ENCODE assay signal across 16 cellular contexts in genomic region chr1:36522021-36522420, GRCh38. TPM values are rescaled to one million over a fixed set of nuclear protein-coding genes. Genes with fewer than 3 reads are reported as not detected.
DNase-seq lines count a peak whose midpoint lies in the region; ATAC-seq and TF ChIP-seq lines count a peak whose summit lies in the region.
"Had no signal": no experiment of that assay in that cellular context is flagged by ENCODE, and none has a peak within 500 bp of the region (broad histone marks: within the 10 kb centered on the region; RNA-seq: fewer than 3 reads in every experiment).

No MANE protein-coding gene starts in this region.

- ATAC-seq in HG03095 (IDR thresholded peaks at IDR 0.05; ENCODE audit: unreplicated experiment) = no peak
- ATAC-seq in activated T-cell treated with anti-CD3 and anti-CD28 coated beads, Interleukin-2, amount 50 U/mL, for 72 hours (replicated peaks in 1 of 2) = no peak
- ATAC-seq: A549; CD8-positive, alpha-beta T cell had no signal

- H3K4me1 Mint-ChIP-seq in dendritic cell treated with granulocyte-macrophage colony-stimulating factor and Interleukin-4, amounts not matched to agents 40 ng/mL and 50 ng/mL, for 4 days (ENCODE audit: low read depth) = peaks cover 9% of the 10 kb centered on the region
- H3K4me1 Mint-ChIP-seq in osteocyte (ENCODE audit: unreplicated experiment) = no peaks in the 10 kb centered on the region
- peaks cover 9% of the 10 kb centered on the region for H3K4me1 Mint-ChIP-seq in type B pancreatic cell (ENCODE audit: unreplicated experiment)
- peaks cover 14% of the 10 kb centered on the region for H3K4me1 Mint-ChIP-seq in activated T-cell treated with anti-CD3 and anti-CD28 coated beads, Interleukin-2, amount 50 U/mL, for 72 hours (ENCODE audit: low read depth)

- TF ChIP-seq CTCF in osteocyte (IDR thresholded peaks at IDR 0.05) (no peak), type B pancreatic cell (conservative IDR thresholded peaks at IDR 0.05) (no peak)

- intact Hi-C loops in dendritic cell treated with granulocyte-macrophage colony-stimulating factor and Interleukin-4, amounts not matched to agents 40 ng/mL and 50 ng/mL, for 4 days (cut with micrococcal nuclease) = no loop called here

- no peaks in the 10 kb centered on the region for H3K36me3 Mint-ChIP-seq in dendritic cell treated with granulocyte-macrophage colony-stimulating factor and Interleukin-4, amounts not matched to agents 40 ng/mL and 50 ng/mL, for 4 days (ENCODE audit: low read depth)
- no peaks in the 10 kb centered on the region for H3K36me3 Mint-ChIP-seq in osteocyte (ENCODE audit: unreplicated experiment)
- H3K36me3 Mint-ChIP-seq in type B pancreatic cell = no peaks in the 10 kb centered on the region
- no peaks in the 10 kb centered on the region for H3K36me3 Mint-ChIP-seq in activated T-cell treated with anti-CD3 and anti-CD28 coated beads, Interleukin-2, amount 50 U/mL, for 72 hours (ENCODE audit: insufficient read depth in 2 of 2)
- H3K36me3 Mint-ChIP-seq: CD8-positive, alpha-beta T cell had no signal

- H3K4me3 Mint-ChIP-seq in dendritic cell treated with granulocyte-macrophage colony-stimulating factor and Interleukin-4, amounts not matched to agents 40 ng/mL and 50 ng/mL, for 4 days = no peak overlapping the region
- H3K4me3 Mint-ChIP-seq in osteocyte (ENCODE audit: unreplicated experiment) (no peak overlapping the region), type B pancreatic cell (no peak overlapping the region)
- no peak overlapping the region for H3K4me3 Mint-ChIP-seq in activated T-cell treated with anti-CD3 and anti-CD28 coated beads, Interleukin-2, amount 50 U/mL, for 72 hours
- H3K4me3 Mint-ChIP-seq: CD8-positive, alpha-beta T cell; HFFc6 had no signal

- DNase-seq in activated CD8-positive, alpha-beta memory T cell treated with anti-CD3 and anti-CD28 coated beads, Interleukin-2, amount 50 U/mL, for 48 hours = peak; percentile 39
- DNase-seq in osteocyte (ENCODE audit: extremely low spot score, unreplicated experiment) (peak; percentile 71), type B pancreatic cell (ENCODE audit: extremely low spot score, unreplicated experiment) (peak; percentile 55), amniotic stem cell (lab: John Stamatoyannopoulos, UW) (no peak)
- no peak for DNase-seq in activated T-cell treated with anti-CD3 and anti-CD28 coated beads, Interleukin-2, amount 50 U/mL, for 72 hours
- DNase-seq: BE2C; CD8-positive, alpha-beta T cell; COR-L47; DND-41; GDM1; HCEC 1CT; HFFc6 had no signal

- peak overlapping the region; percentile 48 for H3K27ac Mint-ChIP-seq in dendritic cell treated with granulocyte-macrophage colony-stimulating factor and Interleukin-4, amounts not matched to agents 40 ng/mL and 50 ng/mL, for 4 days
- no peak overlapping the region for H3K27ac Mint-ChIP-seq in osteocyte (ENCODE audit: unreplicated experiment)
- H3K27ac Mint-ChIP-seq in type B pancreatic cell = no peak overlapping the region
- H3K27ac Mint-ChIP-seq in activated T-cell treated with anti-CD3 and anti-CD28 coated beads, Interleukin-2, amount 50 U/mL, for 72 hours = no peak overlapping the region
- H3K27ac Mint-ChIP-seq: CD8-positive, alpha-beta T cell; HFFc6 had no signal

- no peaks in the 10 kb centered on the region for H3K9me3 Mint-ChIP-seq in dendritic cell treated with granulocyte-macrophage colony-stimulating factor and Interleukin-4, amounts not matched to agents 40 ng/mL and 50 ng/mL, for 4 days
- H3K9me3 Mint-ChIP-seq in osteocyte (ENCODE audit: unreplicated experiment) = no peaks in the 10 kb centered on the region
- no peaks in the 10 kb centered on the region for H3K9me3 Mint-ChIP-seq in type B pancreatic cell
- H3K9me3 Mint-ChIP-seq in activated T-cell treated with anti-CD3 and anti-CD28 coated beads, Interleukin-2, amount 50 U/mL, for 72 hours = no peaks in the 10 kb centered on the region
- H3K9me3 Mint-ChIP-seq: CD8-positive, alpha-beta T cell; HFFc6 had no signal

- H3K27me3 Mint-ChIP-seq in dendritic cell treated with granulocyte-macrophage colony-stimulating factor and Interleukin-4, amounts not matched to agents 40 ng/mL and 50 ng/mL, for 4 days = no peaks in the 10 kb centered on the region
- no peaks in the 10 kb centered on the region for H3K27me3 Mint-ChIP-seq in osteocyte (ENCODE audit: unreplicated experiment)
- H3K27me3 Mint-ChIP-seq in type B pancreatic cell = peaks cover 6% of the 10 kb centered on the region
- H3K27me3 Mint-ChIP-seq in activated T-cell treated with anti-CD3 and anti-CD28 coated beads, Interleukin-2, amount 50 U/mL, for 72 hours (ENCODE audit: low read depth) = no peaks in the 10 kb centered on the region

RNA-seq across cellular contexts. Expression of gene CSF3R, which starts 39.3 kb away (rescaled TPM):
- total RNA-seq in osteocyte (not detected in 2 replicates), type B pancreatic cell (ENCODE audit: low replicate concordance) (2.1 and 10.6 TPM in 2 replicates)
- total RNA-seq in activated T-cell treated with anti-CD3 and anti-CD28 coated beads, Interleukin-2, amount 50 U/mL, for 72 hours = under 1 TPM; 0.30 to 0.79 TPM
- total RNA-seq: H4, HFFc6 had no signal

RNA-seq across cellular contexts. Expression of gene MRPS15, which starts 57.8 kb away (rescaled TPM):
- total RNA-seq in osteocyte = 59.0 and 64.4 TPM in 2 replicates
- 69.4 and 69.5 TPM in 2 replicates for total RNA-seq in type B pancreatic cell (ENCODE audit: low replicate concordance)
- 10 to 100 TPM; 71.7 to 74.5 TPM for total RNA-seq in activated T-cell treated with anti-CD3 and anti-CD28 coated beads, Interleukin-2, amount 50 U/mL, for 72 hours

Comparison
In these comparisons a context has a peak if more than half of its experiments do, and no peak if none do; other contexts are left out.
1. DNase-seq: peak in activated CD8-positive, alpha-beta memory T cell treated with anti-CD3 and anti-CD28 coated beads, Interleukin-2, amount 50 U/mL, for 48 hours (single experiment), osteocyte (single experiment) and type B pancreatic cell (single experiment); none in amniotic stem cell (single experiment) and activated T-cell treated with anti-CD3 and anti-CD28 coated beads, Interleukin-2, amount 50 U/mL, for 72 hours (0 of 2).